Comparison of ENCODE assay signal across 14 cellular contexts in genomic region chr2:203022751-203023150, GRCh38. TPM values are rescaled to one million over a fixed set of nuclear protein-coding genes. Genes with fewer than 3 reads are reported as not detected.
DNase-seq lines count a peak whose midpoint lies in the region; ATAC-seq and TF ChIP-seq lines count a peak whose summit lies in the region.
"Had no signal": no experiment of that assay in that cellular context is flagged by ENCODE, and none has a peak within 500 bp of the region (broad histone marks: within the 10 kb centered on the region; RNA-seq: fewer than 3 reads in every experiment).

No MANE protein-coding gene starts in this region.

- peak overlapping the region; percentile 29 for H3K4me3 ChIP-seq in coronary artery
- no peak overlapping the region for H3K4me3 ChIP-seq in lower lobe of right lung
- H3K4me3 ChIP-seq in thyroid gland (replicated peaks in 1 of 3): no peak overlapping the region
- H3K4me3 ChIP-seq: PC-9 had no signal

- H3K36me3 ChIP-seq in lower lobe of right lung (no peaks in the 10 kb centered on the region), thyroid gland (peaks cover 0 to 3% of the 10 kb centered on the region in 2 donors)
- H3K36me3 ChIP-seq: WERI-Rb-1 had no signal

- H3K27ac Mint-ChIP-seq in HFFc6: peak overlapping the region; percentile 42
- no peak overlapping the region for H3K27ac Mint-ChIP-seq in activated CD4-positive, alpha-beta T cell treated with anti-CD3 and anti-CD28 coated beads, Interleukin-2, amount 10 ng/mL, durations not matched to agents 24 days and 14 days
- H3K27ac Mint-ChIP-seq: brain had no signal

- TF ChIP-seq POLR2A in thyroid gland (IDR thresholded peaks at IDR 0.05): no peak

- no peaks in the 10 kb centered on the region for H3K27me3 Mint-ChIP-seq in HFFc6 (ENCODE audit: insufficient read depth)
- no peaks in the 10 kb centered on the region for H3K27me3 Mint-ChIP-seq in activated CD4-positive, alpha-beta T cell treated with anti-CD3 and anti-CD28 coated beads, Interleukin-2, amount 10 ng/mL, durations not matched to agents 24 days and 14 days
- H3K27me3 Mint-ChIP-seq: brain had no signal

- DNase-seq in HFFc6 (no peak), coronary artery (ENCODE audit: low spot score) (no peak), lower lobe of right lung (no peak), thyroid gland (no peak), head of caudate nucleus (no peak), kidney tubule cell (ENCODE audit: low spot score) (no peak)
- DNase-seq in activated CD4-positive, alpha-beta T cell treated with anti-CD3 and anti-CD28 coated beads, Interleukin-2, amount 10 ng/mL, durations not matched to agents 24 days and 14 days: no peak
- DNase-seq: activated effector memory CD4-positive, alpha-beta T cell treated with anti-CD3 and anti-CD28 coated beads, Interleukin-2, amount 50 U/mL, for 16 hours; NCI-H1694 treated with DMSO at 0.1 percent for 48 hours; NCI-H510A treated with DMSO at 0.1 percent for 48 hours; PC-9; WERI-Rb-1 had no signal

- no peaks in the 10 kb centered on the region for H3K9me3 ChIP-seq in lower lobe of right lung
- H3K9me3 ChIP-seq in thyroid gland: no peaks in the 10 kb centered on the region

- H3K4me1 ChIP-seq in lower lobe of right lung (peaks cover 27% of the 10 kb centered on the region), thyroid gland (peaks cover 10 to 25% of the 10 kb centered on the region in 2 donors)

- no peaks in the 10 kb centered on the region for H3K9me3 Mint-ChIP-seq in HFFc6
- H3K9me3 Mint-ChIP-seq in activated CD4-positive, alpha-beta T cell treated with anti-CD3 and anti-CD28 coated beads, Interleukin-2, amount 10 ng/mL, durations not matched to agents 24 days and 14 days: no peaks in the 10 kb centered on the region
- H3K9me3 Mint-ChIP-seq: brain had no signal

- H3K27ac ChIP-seq in coronary artery (peak overlapping the region; percentile 70 to 79), lower lobe of right lung (peak overlapping the region; percentile 32), thyroid gland (peak overlapping the region; percentile 23 to 42 (median 32))
- H3K27ac ChIP-seq: PC-9, WERI-Rb-1 had no signal

- TF ChIP-seq CTCF in HFFc6 (IDR thresholded peaks at IDR 0.05) (no peak), coronary artery (IDR thresholded peaks at IDR 0.05) (no peak), lower lobe of right lung (IDR thresholded peaks at IDR 0.05) (no peak), thyroid gland (IDR thresholded peaks at IDR 0.05) (no peak)

- peaks cover 54% of the 10 kb centered on the region for H3K4me1 Mint-ChIP-seq in HFFc6 (ENCODE audit: low read depth)
- peaks cover 17% of the 10 kb centered on the region for H3K4me1 Mint-ChIP-seq in activated CD4-positive, alpha-beta T cell treated with anti-CD3 and anti-CD28 coated beads, Interleukin-2, amount 10 ng/mL, durations not matched to agents 24 days and 14 days

- no peak for ATAC-seq in lower lobe of right lung
- ATAC-seq in HG03139 (IDR thresholded peaks at IDR 0.05; ENCODE audit: unreplicated experiment): no peak

- H3K4me3 Mint-ChIP-seq in HFFc6: peak overlapping the region; percentile 55
- H3K4me3 Mint-ChIP-seq in activated CD4-positive, alpha-beta T cell treated with anti-CD3 and anti-CD28 coated beads, Interleukin-2, amount 10 ng/mL, durations not matched to agents 24 days and 14 days: no peak overlapping the region

- intact Hi-C loops in lower lobe of right lung (cut with DNase I) (no loop called here), thyroid gland (cut with DNase I) (no loop called here), head of caudate nucleus (cut with DNase I) (no loop called here)
- intact Hi-C loops in activated CD4-positive, alpha-beta T cell treated with anti-CD3 and anti-CD28 coated beads, Interleukin-2, amount 10 ng/mL, durations not matched to agents 24 days and 14 days (cut with micrococcal nuclease): no loop called here

- H3K27me3 ChIP-seq in lower lobe of right lung (ENCODE audit: low read depth) (no peaks in the 10 kb centered on the region), thyroid gland (no peaks in the 10 kb centered on the region)

- H3K36me3 Mint-ChIP-seq in HFFc6 (ENCODE audit: low read depth): peaks cover 13% of the 10 kb centered on the region; the same call in 1 of the 2 replicates
- H3K36me3 Mint-ChIP-seq in activated CD4-positive, alpha-beta T cell treated with anti-CD3 and anti-CD28 coated beads, Interleukin-2, amount 10 ng/mL, durations not matched to agents 24 days and 14 days (ENCODE audit: low read depth): no peaks in the 10 kb centered on the region

- WGBS in thyroid gland, 2 donors: 68 to 74% methylated on average over 1 of the region's 1 CpG

RNA-seq across cellular contexts. Expression of gene NBEAL1, which starts 8.1 kb away (rescaled TPM):
- total RNA-seq in HFFc6 (2021; fragmentation: NEBNext Ultra II Directional; extraction: Animal tissue kit (Norgen Biotek cat#: 25700)): 10 to 100 TPM; 17.7 to 29.2 (median 23.8) TPM
- total RNA-seq in lower lobe of right lung: 67.2 TPM
- 10 to 100 TPM; 58.8 to 88.8 (median 71.3) TPM for total RNA-seq in thyroid gland
- 7.2 and 9.5 TPM in 2 replicates for total RNA-seq in activated CD4-positive, alpha-beta T cell treated with anti-CD3 and anti-CD28 coated beads, Interleukin-2, amount 10 ng/mL, durations not matched to agents 24 days and 14 days
